In the genomic region with DNA sequence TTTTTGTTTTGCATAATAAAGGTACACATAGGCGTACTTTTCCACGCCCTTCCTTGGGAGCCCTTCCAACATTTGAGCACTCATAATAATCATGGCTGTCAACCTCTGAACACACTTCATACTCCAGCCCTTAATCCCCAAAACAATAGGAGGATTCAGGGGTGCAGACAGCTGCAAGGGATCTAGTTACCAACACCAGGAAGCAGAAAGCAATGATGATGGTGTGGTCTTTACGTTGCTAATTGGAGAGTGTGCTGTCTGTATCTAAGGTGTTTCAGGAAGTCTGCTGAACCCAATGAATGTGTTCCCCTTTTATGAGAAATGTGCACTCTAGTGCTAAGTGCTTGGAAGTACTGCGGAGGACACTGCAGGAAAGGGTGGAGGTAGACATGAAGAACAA, we compare ENCODE assay signal across 1 cellular context.
TF ChIP-seq lines count a peak whose summit lies in the region.

No MANE protein-coding gene starts in this region.

TF ChIP-seq in WTC11, 78 proteins besides CTCF, POLR2A, EP300 and RAD21 (continued from another document):
- TF ChIP-seq, protein P1, sequence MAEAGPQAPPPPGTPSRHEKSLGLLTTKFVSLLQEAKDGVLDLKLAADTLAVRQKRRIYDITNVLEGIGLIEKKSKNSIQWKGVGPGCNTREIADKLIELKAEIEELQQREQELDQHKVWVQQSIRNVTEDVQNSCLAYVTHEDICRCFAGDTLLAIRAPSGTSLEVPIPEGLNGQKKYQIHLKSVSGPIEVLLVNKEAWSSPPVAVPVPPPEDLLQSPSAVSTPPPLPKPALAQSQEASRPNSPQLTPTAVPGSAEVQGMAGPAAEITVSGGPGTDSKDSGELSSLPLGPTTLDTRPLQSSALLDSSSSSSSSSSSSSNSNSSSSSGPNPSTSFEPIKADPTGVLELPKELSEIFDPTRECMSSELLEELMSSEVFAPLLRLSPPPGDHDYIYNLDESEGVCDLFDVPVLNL (CRISPR knock-in tag; IDR thresholded peaks at IDR 0.05; ENCODE audit: borderline replicate concordance, low read depth) = no peak
- no peak for TF ChIP-seq MYBL2 (CRISPR knock-in tag; IDR thresholded peaks at IDR 0.05)
- TF ChIP-seq GABPB1 (CRISPR knock-in tag; IDR thresholded peaks at IDR 0.05) = no peak
- TF ChIP-seq, protein P2, sequence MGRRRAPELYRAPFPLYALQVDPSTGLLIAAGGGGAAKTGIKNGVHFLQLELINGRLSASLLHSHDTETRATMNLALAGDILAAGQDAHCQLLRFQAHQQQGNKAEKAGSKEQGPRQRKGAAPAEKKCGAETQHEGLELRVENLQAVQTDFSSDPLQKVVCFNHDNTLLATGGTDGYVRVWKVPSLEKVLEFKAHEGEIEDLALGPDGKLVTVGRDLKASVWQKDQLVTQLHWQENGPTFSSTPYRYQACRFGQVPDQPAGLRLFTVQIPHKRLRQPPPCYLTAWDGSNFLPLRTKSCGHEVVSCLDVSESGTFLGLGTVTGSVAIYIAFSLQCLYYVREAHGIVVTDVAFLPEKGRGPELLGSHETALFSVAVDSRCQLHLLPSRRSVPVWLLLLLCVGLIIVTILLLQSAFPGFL (CRISPR knock-in tag; IDR thresholded peaks at IDR 0.05; ENCODE audit: borderline replicate concordance) = no peak
- TF ChIP-seq, protein P3, sequence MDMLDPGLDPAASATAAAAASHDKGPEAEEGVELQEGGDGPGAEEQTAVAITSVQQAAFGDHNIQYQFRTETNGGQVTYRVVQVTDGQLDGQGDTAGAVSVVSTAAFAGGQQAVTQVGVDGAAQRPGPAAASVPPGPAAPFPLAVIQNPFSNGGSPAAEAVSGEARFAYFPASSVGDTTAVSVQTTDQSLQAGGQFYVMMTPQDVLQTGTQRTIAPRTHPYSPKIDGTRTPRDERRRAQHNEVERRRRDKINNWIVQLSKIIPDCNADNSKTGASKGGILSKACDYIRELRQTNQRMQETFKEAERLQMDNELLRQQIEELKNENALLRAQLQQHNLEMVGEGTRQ (CRISPR knock-in tag; IDR thresholded peaks at IDR 0.05) = no peak
- TF ChIP-seq, protein P4, sequence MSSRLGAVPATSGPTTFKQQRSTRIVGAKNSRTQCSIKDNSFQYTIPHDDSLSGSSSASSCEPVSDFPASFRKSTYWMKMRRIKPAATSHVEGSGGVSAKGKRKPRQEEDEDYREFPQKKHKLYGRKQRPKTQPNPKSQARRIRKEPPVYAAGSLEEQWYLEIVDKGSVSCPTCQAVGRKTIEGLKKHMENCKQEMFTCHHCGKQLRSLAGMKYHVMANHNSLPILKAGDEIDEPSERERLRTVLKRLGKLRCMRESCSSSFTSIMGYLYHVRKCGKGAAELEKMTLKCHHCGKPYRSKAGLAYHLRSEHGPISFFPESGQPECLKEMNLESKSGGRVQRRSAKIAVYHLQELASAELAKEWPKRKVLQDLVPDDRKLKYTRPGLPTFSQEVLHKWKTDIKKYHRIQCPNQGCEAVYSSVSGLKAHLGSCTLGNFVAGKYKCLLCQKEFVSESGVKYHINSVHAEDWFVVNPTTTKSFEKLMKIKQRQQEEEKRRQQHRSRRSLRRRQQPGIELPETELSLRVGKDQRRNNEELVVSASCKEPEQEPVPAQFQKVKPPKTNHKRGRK (CRISPR knock-in tag; IDR thresholded peaks at IDR 0.05; ENCODE audit: borderline replicate concordance) = no peak
- TF ChIP-seq, protein P5, sequence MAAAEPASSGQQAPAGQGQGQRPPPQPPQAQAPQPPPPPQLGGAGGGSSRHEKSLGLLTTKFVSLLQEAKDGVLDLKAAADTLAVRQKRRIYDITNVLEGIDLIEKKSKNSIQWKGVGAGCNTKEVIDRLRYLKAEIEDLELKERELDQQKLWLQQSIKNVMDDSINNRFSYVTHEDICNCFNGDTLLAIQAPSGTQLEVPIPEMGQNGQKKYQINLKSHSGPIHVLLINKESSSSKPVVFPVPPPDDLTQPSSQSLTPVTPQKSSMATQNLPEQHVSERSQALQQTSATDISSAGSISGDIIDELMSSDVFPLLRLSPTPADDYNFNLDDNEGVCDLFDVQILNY (CRISPR knock-in tag; IDR thresholded peaks at IDR 0.05) = no peak
